ENCODE assay signal across 2 cellular contexts in the genomic region with DNA sequence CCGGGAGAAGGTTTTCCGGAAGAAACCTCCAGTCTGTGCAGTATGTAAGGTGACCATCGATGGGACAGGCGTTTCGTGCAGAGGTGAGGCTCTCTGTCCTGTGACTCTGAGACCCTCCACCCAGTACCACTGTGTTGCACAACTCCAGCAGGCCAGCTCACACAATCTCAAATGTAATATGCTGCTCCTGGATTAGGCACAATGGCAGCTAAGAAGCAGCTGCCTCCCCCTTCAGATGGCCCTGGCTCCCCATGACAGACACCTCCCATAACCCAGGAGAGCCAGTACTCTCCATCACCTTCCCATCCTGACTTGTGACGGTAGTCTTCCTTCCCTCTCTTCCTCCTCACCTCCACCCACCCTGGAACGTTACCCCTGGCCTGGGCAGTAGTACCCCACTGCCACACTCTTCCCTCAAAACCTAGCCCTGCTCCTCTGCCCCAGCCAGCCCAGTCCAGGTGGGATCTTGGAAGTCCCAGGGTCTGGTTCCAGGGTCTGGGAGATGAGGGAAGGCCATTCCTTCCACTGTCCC.
TF ChIP-seq lines count a peak whose summit lies in the region.

No MANE protein-coding gene starts in this region.

TF ChIP-seq in GM23338, 12 proteins besides CTCF, POLR2A, EP300 and RAD21:
- TF ChIP-seq, protein P1, sequence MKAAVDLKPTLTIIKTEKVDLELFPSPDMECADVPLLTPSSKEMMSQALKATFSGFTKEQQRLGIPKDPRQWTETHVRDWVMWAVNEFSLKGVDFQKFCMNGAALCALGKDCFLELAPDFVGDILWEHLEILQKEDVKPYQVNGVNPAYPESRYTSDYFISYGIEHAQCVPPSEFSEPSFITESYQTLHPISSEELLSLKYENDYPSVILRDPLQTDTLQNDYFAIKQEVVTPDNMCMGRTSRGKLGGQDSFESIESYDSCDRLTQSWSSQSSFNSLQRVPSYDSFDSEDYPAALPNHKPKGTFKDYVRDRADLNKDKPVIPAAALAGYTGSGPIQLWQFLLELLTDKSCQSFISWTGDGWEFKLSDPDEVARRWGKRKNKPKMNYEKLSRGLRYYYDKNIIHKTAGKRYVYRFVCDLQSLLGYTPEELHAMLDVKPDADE (IDR thresholded peaks at IDR 0.05) = no peak
- TF ChIP-seq ZNF114 (CRISPR knock-in tag; IDR thresholded peaks at IDR 0.05) = no peak
- no peak for TF ChIP-seq POLR2AphosphoS5 (IDR thresholded peaks at IDR 0.05; ENCODE audit: low read depth)
- TF ChIP-seq EZH2phosphoT487 (IDR thresholded peaks at IDR 0.05; ENCODE audit: unreplicated experiment) = no peak
- no peak for TF ChIP-seq STAT1 (IDR thresholded peaks at IDR 0.05; ENCODE audit: unreplicated experiment)

TF ChIP-seq in liver, 16 proteins besides CTCF, POLR2A, EP300 and RAD21 (continued from another document):
- TF ChIP-seq ZBTB33 (IDR thresholded peaks at IDR 0.05) (no peak), RXRA (IDR thresholded peaks at IDR 0.05) (no peak), JUND (IDR thresholded peaks at IDR 0.05) (no peak), SP1 (IDR thresholded peaks at IDR 0.05) (no peak), HNF4G (IDR thresholded peaks at IDR 0.05) (no peak), REST (IDR thresholded peaks at IDR 0.05) (no peak), MAX (IDR thresholded peaks at IDR 0.05) (no peak), FOXA1 (IDR thresholded peaks at IDR 0.05) (no peak), GABPA (IDR thresholded peaks at IDR 0.05 in 1 of 2, conservative IDR thresholded peaks at IDR 0.05 in 1 of 2) (no peak)
- TF ChIP-seq, protein P2, sequence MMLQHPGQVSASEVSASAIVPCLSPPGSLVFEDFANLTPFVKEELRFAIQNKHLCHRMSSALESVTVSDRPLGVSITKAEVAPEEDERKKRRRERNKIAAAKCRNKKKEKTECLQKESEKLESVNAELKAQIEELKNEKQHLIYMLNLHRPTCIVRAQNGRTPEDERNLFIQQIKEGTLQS (IDR thresholded peaks at IDR 0.05) = no peak
TF ChIP-seq in liver: peak in this region for 0.
